Comparison of ENCODE assay signal across 8 cellular contexts in genomic region chr2:65064728-65065552, GRCh38. TPM values are rescaled to one million over a fixed set of nuclear protein-coding genes. Genes with fewer than 3 reads are reported as not detected.
DNase-seq lines count a peak whose midpoint lies in the region; ATAC-seq, FAIRE-seq and TF ChIP-seq lines count a peak whose summit lies in the region.

No MANE protein-coding gene starts in this region.

- H3K36me3 Mint-ChIP-seq in brain: peaks cover 41% of the 10 kb centered on the region

- peak overlapping the region in 4 of 5 experiments; percentile 29 to 72 (median 48) for H3K4me3 Mint-ChIP-seq in brain

- H3K27ac ChIP-seq in skin epidermis: peak overlapping the region in 19 of 21 experiments; percentile 8 to 77 (median 62)

- H3K27me3 Mint-ChIP-seq in brain: no peaks in the 10 kb centered on the region

- peak overlapping the region; percentile 56 to 96 (median 94) for H3K27ac Mint-ChIP-seq in brain

- peak; percentile 80 for ATAC-seq in GM21576 (IDR thresholded peaks at IDR 0.05; ENCODE audit: unreplicated experiment)

- H3K4me1 Mint-ChIP-seq in brain: peaks cover 81% of the 10 kb centered on the region

- H3K9me3 Mint-ChIP-seq in brain: peaks cover 0 to 2% (median 0%) of the 10 kb centered on the region in 5 experiments

- DNase-seq in NCI-H2227 (lab: John Stamatoyannopoulos, UW; ENCODE audit: unreplicated experiment): peak; percentile 34
- DNase-seq in NCI-H2227 treated with DMSO at 0.1 percent for 48 hours (lab: John Stamatoyannopoulos, UW): no peak
- DNase-seq in HUDEP-2 (lab: John Stamatoyannopoulos, UW; ENCODE audit: unreplicated experiment in 76 of 76): peak in 69 of 76 experiments; percentile 23 to 84 (median 53)
- peak; percentile 95 for DNase-seq in SIG-M5 treated with dmso at 0.1 percent for 504 hours (lab: John Stamatoyannopoulos, UW; ENCODE audit: unreplicated experiment)

- H3K4me3 ChIP-seq in skin epidermis: no peak overlapping the region

- peak; percentile 80 for FAIRE-seq in islet of Langerhans (lab: Jason Lieb, UNC)

- peak; percentile 52 to 57 for TF ChIP-seq CTCF in brain (conservative IDR thresholded peaks at IDR 0.05)

RNA-seq across cellular contexts. Expression of gene CEP68, which starts 8.7 kb away (rescaled TPM):
- polyA plus RNA-seq in brain (ENCODE audit: insufficient read depth, low read depth, low replicate concordance): 15.2 TPM
